In the genomic region with DNA sequence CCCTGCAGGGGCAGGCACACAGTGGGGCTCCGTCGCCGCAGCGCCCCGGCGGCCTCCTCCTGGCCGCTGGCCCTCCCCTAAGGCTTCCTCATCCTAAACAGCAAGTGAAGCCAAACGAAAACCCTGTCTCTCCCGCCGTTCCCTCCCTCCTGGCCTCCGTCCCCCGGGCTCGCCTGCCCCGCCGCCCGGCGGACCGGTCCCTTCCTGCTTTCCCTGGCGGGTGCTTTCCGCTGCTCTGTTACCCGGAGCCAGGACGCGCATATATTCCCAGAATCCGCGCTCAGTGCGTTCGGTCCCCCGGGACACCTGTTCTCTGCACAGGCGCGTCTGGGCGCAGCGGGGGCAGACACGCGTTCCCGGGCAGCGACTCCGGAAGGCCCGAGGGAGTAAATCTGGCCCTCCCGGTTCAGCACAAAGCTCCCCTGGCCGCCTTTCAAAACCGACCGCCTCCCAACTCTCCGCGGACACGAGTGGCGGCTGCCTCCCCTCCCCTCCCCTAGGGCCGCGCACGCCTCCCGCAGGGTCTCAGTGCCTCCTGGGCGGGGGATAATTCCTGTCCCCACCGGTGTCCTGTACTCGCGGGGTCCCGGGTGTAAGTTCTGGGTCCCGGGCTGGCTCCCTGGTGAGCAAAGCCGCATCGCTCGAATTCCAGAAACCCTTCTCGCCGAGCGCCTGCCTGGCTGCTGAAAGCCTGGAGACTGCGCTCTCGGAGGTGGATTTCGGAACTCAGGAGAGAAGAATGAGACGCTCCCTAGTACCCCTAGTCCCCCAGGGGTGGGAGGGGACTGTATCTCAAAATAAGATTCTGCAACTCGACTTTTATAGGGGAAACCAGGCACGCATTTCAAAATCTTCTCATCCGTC, we compare ENCODE assay signal across 9 cellular contexts. TPM values are rescaled to one million over a fixed set of nuclear protein-coding genes. Genes with fewer than 3 reads are reported as not detected.
DNase-seq lines count a peak whose midpoint lies in the region; ATAC-seq and TF ChIP-seq lines count a peak whose summit lies in the region.
"Had no signal": no experiment of that assay in that cellular context is flagged by ENCODE, and none has a peak within 500 bp of the region (broad histone marks: within the 10 kb centered on the region; RNA-seq: fewer than 3 reads in every experiment).

No MANE protein-coding gene starts in this region.

- H3K23ac ChIP-seq in mesendoderm (ENCODE audit: low read length): no peak overlapping the region

- intact Hi-C loops in thyroid gland (cut with DNase I): no loop called here

- H2BK5ac ChIP-seq in mesendoderm (ENCODE audit: low read length): no peak overlapping the region

- H3K27me3 Mint-ChIP-seq in activated T-cell treated with anti-CD3 and anti-CD28 coated beads, Interleukin-2, amount 50 U/mL, for 4 hours (ENCODE audit: low read depth): peaks cover 53% of the 10 kb centered on the region
- H3K27me3 Mint-ChIP-seq in endothelial cell (ENCODE audit: unreplicated experiment): peaks cover 2% of the 10 kb centered on the region

- no peaks in the 10 kb centered on the region for H3K79me1 ChIP-seq in mesendoderm (ENCODE audit: low read length)

- no peaks in the 10 kb centered on the region for H3K79me2 ChIP-seq in mesendoderm (ENCODE audit: control insufficient read depth, insufficient read depth, low read length)

- peak overlapping the region; percentile 6 for H3K18ac ChIP-seq in mesendoderm (ENCODE audit: low read length)

- TF ChIP-seq CTCF in endothelial cell (IDR thresholded peaks at IDR 0.05; ENCODE audit: unreplicated experiment) (no peak), thyroid gland (IDR thresholded peaks at IDR 0.05) (no peak)

- no peak overlapping the region for H3K4ac ChIP-seq in mesendoderm (ENCODE audit: low read depth, low read length)

- no peaks in the 10 kb centered on the region for H3K9me3 ChIP-seq in thyroid gland

- H3K56ac ChIP-seq in mesendoderm (ENCODE audit: low read length): peak overlapping the region; percentile 38

- no CpG with 5 or more reads among the region's 69 CpGs for WGBS in mesendoderm (ENCODE audit: extremely low coverage, insufficient coverage, low lambda C conversion rate)
- WGBS in thyroid gland, 2 donors: 1 to 7% methylated on average over 30 to 36 of the region's 69 CpGs

- peaks cover 2% of the 10 kb centered on the region for H3K4me1 ChIP-seq in mesendoderm (ENCODE audit: control insufficient read depth, low read depth, low read length)
- peaks cover 13 to 16% of the 10 kb centered on the region in 2 donors for H3K4me1 ChIP-seq in thyroid gland

- peak overlapping the region; percentile 16 for H4K8ac ChIP-seq in mesendoderm (ENCODE audit: low read depth, low read length)

- ATAC-seq in activated T-cell treated with anti-CD3 and anti-CD28 coated beads, Interleukin-2, amount 50 U/mL, for 4 hours: no peak
- no peak for ATAC-seq in GM19035 (IDR thresholded peaks at IDR 0.05; ENCODE audit: unreplicated experiment)
- no peak for ATAC-seq in HG02798 (IDR thresholded peaks at IDR 0.05; ENCODE audit: poor library complexity, unreplicated experiment)

- peak overlapping the region; percentile 13 for H3K4me3 Mint-ChIP-seq in activated T-cell treated with anti-CD3 and anti-CD28 coated beads, Interleukin-2, amount 50 U/mL, for 4 hours
- H3K4me3 Mint-ChIP-seq in endothelial cell (ENCODE audit: unreplicated experiment): peak overlapping the region; percentile 56

- peak overlapping the region; percentile 5 for H3K4me2 ChIP-seq in mesendoderm (ENCODE audit: low read length)

- H3K36me3 ChIP-seq in mesendoderm (ENCODE audit: control insufficient read depth, insufficient read depth, low read length) (no peaks in the 10 kb centered on the region), thyroid gland (no peaks in the 10 kb centered on the region)

- H3K4me3 ChIP-seq in mesendoderm (ENCODE audit: low read length) (no peak overlapping the region), thyroid gland (replicated peaks in 1 of 3) (peak overlapping the region in 1 of 3 donors; percentile 30)

- H3K27ac ChIP-seq in mesendoderm (ENCODE audit: low read depth, low read length) (no peak overlapping the region), thyroid gland (no peak overlapping the region)

- no peak for DNase-seq in activated T-cell treated with anti-CD3 and anti-CD28 coated beads, Interleukin-2, amount 50 U/mL, for 4 hours
- no peak for DNase-seq in activated T-cell treated with anti-CD3 and anti-CD28 coated beads, Interleukin-2, amount 50 U/mL, for 48 hours
- DNase-seq in endothelial cell (ENCODE audit: low spot score): peak; percentile 49
- peak; percentile 84 for DNase-seq in mesendoderm
- peak; percentile 36 to 48 for DNase-seq in thyroid gland
- DNase-seq in effector CD4-positive, alpha-beta T cell: no peak

- H4K5ac ChIP-seq in mesendoderm (ENCODE audit: low read length): no peak overlapping the region

- peak overlapping the region; percentile 67 for H3K27ac Mint-ChIP-seq in endothelial cell (ENCODE audit: unreplicated experiment)
- H3K27ac Mint-ChIP-seq: CD14-positive monocyte had no signal

- no peaks in the 10 kb centered on the region for H3K36me3 Mint-ChIP-seq in activated T-cell treated with anti-CD3 and anti-CD28 coated beads, Interleukin-2, amount 50 U/mL, for 4 hours (ENCODE audit: insufficient read depth)
- no peaks in the 10 kb centered on the region for H3K36me3 Mint-ChIP-seq in endothelial cell (ENCODE audit: low read depth, unreplicated experiment)
- H3K36me3 Mint-ChIP-seq: CD14-positive monocyte had no signal

- H3K27me3 ChIP-seq in mesendoderm (ENCODE audit: insufficient read depth, low read length, poor library complexity) (no peaks in the 10 kb centered on the region), thyroid gland (no peaks in the 10 kb centered on the region)

- H2BK120ac ChIP-seq in mesendoderm (ENCODE audit: low read depth, low read length): no peak overlapping the region

- H3K9ac ChIP-seq in mesendoderm (ENCODE audit: low read length): peak overlapping the region; percentile 40

- H2AK5ac ChIP-seq in mesendoderm (ENCODE audit: low read length): no peak overlapping the region

- TF ChIP-seq POLR2A in thyroid gland (IDR thresholded peaks at IDR 0.05): no peak

- no peak overlapping the region for H2BK15ac ChIP-seq in mesendoderm (replicated peaks; ENCODE audit: low read depth)

- H3K4me1 Mint-ChIP-seq in activated T-cell treated with anti-CD3 and anti-CD28 coated beads, Interleukin-2, amount 50 U/mL, for 4 hours (ENCODE audit: low read depth): peaks cover 6% of the 10 kb centered on the region
- no peaks in the 10 kb centered on the region for H3K4me1 Mint-ChIP-seq in endothelial cell (ENCODE audit: unreplicated experiment)
- H3K4me1 Mint-ChIP-seq: CD14-positive monocyte had no signal

- no peaks in the 10 kb centered on the region for H3K9me3 Mint-ChIP-seq in activated T-cell treated with anti-CD3 and anti-CD28 coated beads, Interleukin-2, amount 50 U/mL, for 4 hours
- no peaks in the 10 kb centered on the region for H3K9me3 Mint-ChIP-seq in endothelial cell (ENCODE audit: unreplicated experiment)

RNA-seq across cellular contexts. Expression of gene CEP170B, which starts 21.4 kb away (rescaled TPM):
- total RNA-seq in activated T-cell treated with anti-CD3 and anti-CD28 coated beads, Interleukin-2, amount 50 U/mL, for 4 hours: 10 to 100 TPM in 1 of 3 donors, 1 to 10 TPM in 2; 6.9 to 11.1 (median 7.5) TPM
- total RNA-seq in endothelial cell (ENCODE audit: unreplicated experiment): 11.3 TPM
- polyA plus RNA-seq in mesendoderm (2013, experiment 1 of 2): 14.9 TPM
- polyA plus RNA-seq in mesendoderm (2013, experiment 2 of 2): 14.7 TPM
- total RNA-seq in thyroid gland: 10 to 100 TPM; 18.3 to 46.2 (median 27.4) TPM
- polyA plus RNA-seq: CD14-positive monocyte had no signal

RNA-seq across cellular contexts. Expression of gene ZBTB42, which starts 42.8 kb away (rescaled TPM):
- total RNA-seq in activated T-cell treated with anti-CD3 and anti-CD28 coated beads, Interleukin-2, amount 50 U/mL, for 4 hours: 1 to 10 TPM; 3.6 to 4.1 (median 4.0) TPM
- total RNA-seq in endothelial cell (ENCODE audit: unreplicated experiment): 2.4 TPM
- 0.67 TPM for polyA plus RNA-seq in mesendoderm (2013, experiment 1 of 2)
- 0.73 TPM for polyA plus RNA-seq in mesendoderm (2013, experiment 2 of 2)
- total RNA-seq in thyroid gland: 10 to 100 TPM; 12.9 to 29.4 (median 16.8) TPM

RNA-seq across cellular contexts. Expression of gene AKT1, which starts 48.1 kb away (rescaled TPM):
- total RNA-seq in activated T-cell treated with anti-CD3 and anti-CD28 coated beads, Interleukin-2, amount 50 U/mL, for 4 hours: 100 to 1,000 TPM; 107 to 124 (median 116) TPM
- total RNA-seq in endothelial cell (ENCODE audit: unreplicated experiment) (133 TPM), thyroid gland (100 to 1,000 TPM in 3 of 4 donors, 10 to 100 TPM in 1; 99.8 to 179 (median 152) TPM)
- polyA plus RNA-seq in mesendoderm (2013, experiment 1 of 2): 32.4 TPM
- 32.3 TPM for polyA plus RNA-seq in mesendoderm (2013, experiment 2 of 2)

Comparison
In these comparisons a context has a peak if more than half of its experiments do, and no peak if none do; other contexts are left out.
1. DNase-seq: peak in endothelial cell (single experiment), mesendoderm (single experiment) and thyroid gland (2 of 2); none in activated T-cell treated with anti-CD3 and anti-CD28 coated beads, Interleukin-2, amount 50 U/mL, for 4 hours (single experiment), activated T-cell treated with anti-CD3 and anti-CD28 coated beads, Interleukin-2, amount 50 U/mL, for 48 hours (0 of 2) and effector CD4-positive, alpha-beta T cell (single experiment).